8 cellular contexts compared by ENCODE assay signal in genomic region chr1:211327341-211327921, GRCh38. TPM values are rescaled to one million over a fixed set of nuclear protein-coding genes. Genes with fewer than 3 reads are reported as not detected.
A peak's percentile ranks its signal among the peaks of the same experiment; 100 is the strongest.
DNase-seq lines count a peak whose midpoint lies in the region; ATAC-seq and TF ChIP-seq lines count a peak whose summit lies in the region.

No MANE protein-coding gene starts in this region.

- TF ChIP-seq CTCF in retinal pigment epithelial cell (conservative IDR thresholded peaks at IDR 0.05; ENCODE audit: low read depth, low read length): no peak

- H3K4me3 ChIP-seq in retinal pigment epithelial cell (ENCODE audit: low read length): peak overlapping the region; percentile 67

- intact Hi-C loops in left cardiac atrium (cut with DNase I): loop anchor here in 1 of 2 donors (10.0 kb wide), 1 partner anchor 147 kb away; no protein-coding TSS in a partner anchor

- ATAC-seq in GM21360 (IDR thresholded peaks at IDR 0.05; ENCODE audit: unreplicated experiment) (peak; percentile 24), left cardiac atrium (peak; percentile 47 to 52)

- DNase-seq in GM03348 (ENCODE audit: low spot score): peak; percentile 77
- peak; percentile 45 for DNase-seq in KBM-7
- DNase-seq in activated naive CD4-positive, alpha-beta T cell treated with Interleukin-2 at 50 U/mL for 16 hours: peak; percentile 45
- DNase-seq in left cardiac atrium: no peak
- DNase-seq in retinal pigment epithelial cell (ENCODE audit: low read depth): peak; percentile 16
- DNase-seq in HuH-7.5 (ENCODE audit: low spot score): no peak
- no peak for DNase-seq in inferior parietal cortex (ENCODE audit: extremely low spot score)

- in situ Hi-C loops in KBM-7 (cut with MboI; ENCODE audit: low pct_unique_long_range_greater_than_20kb, low sequenced_read_pairs): no loop called here

RNA-seq across cellular contexts. Expression of gene TRAF5, which starts 0.8 kb away (rescaled TPM):
- total RNA-seq in left cardiac atrium: 1 to 10 TPM; 5.2 to 5.3 TPM

Comparison
In these comparisons a context has a peak if more than half of its experiments do, and no peak if none do; other contexts are left out.
1. DNase-seq: peak in GM03348 (single experiment), KBM-7 (single experiment), activated naive CD4-positive, alpha-beta T cell treated with Interleukin-2 at 50 U/mL for 16 hours (single experiment) and retinal pigment epithelial cell (single experiment); none in left cardiac atrium (single experiment), HuH-7.5 (single experiment) and inferior parietal cortex (single experiment).